8 cellular contexts compared by ENCODE assay signal in genomic region chr12:132560831-132561783, GRCh38. TPM values are rescaled to one million over a fixed set of nuclear protein-coding genes. Genes with fewer than 3 reads are reported as not detected.
DNase-seq lines count a peak whose midpoint lies in the region; TF ChIP-seq lines count a peak whose summit lies in the region.

No MANE protein-coding gene starts in this region.

- intact Hi-C loops in ascending aorta (cut with DNase I) = no loop called here

- H3K4me1 ChIP-seq in ascending aorta = peaks cover 2 to 17% of the 10 kb centered on the region in 2 donors

- H3K27me3 ChIP-seq in ascending aorta = no peaks in the 10 kb centered on the region

- H3K4me3 ChIP-seq in ascending aorta (peak overlapping the region in 1 of 2 donors; percentile 78), iPS-11a (ENCODE audit: low read depth, low read length) (peak overlapping the region; percentile 79)

- TF ChIP-seq CTCF in GM12874 (IDR thresholded peaks at IDR 0.05; ENCODE audit: insufficient read depth, low read depth, low read length) = peak; percentile 89
- TF ChIP-seq CTCF in ascending aorta (IDR thresholded peaks at IDR 0.05) = peak; percentile 30 to 52 (median 41)

- H3K36me3 ChIP-seq in ascending aorta = no peaks in the 10 kb centered on the region

- H3K27ac ChIP-seq in ascending aorta = no peak overlapping the region

- no peaks in the 10 kb centered on the region for H3K9me3 ChIP-seq in ascending aorta

- DNase-seq in NCI-H1436 treated with DMSO at 0.1 percent for 48 hours (lab: John Stamatoyannopoulos, UW) (peak; percentile 9), T-helper 1 cell (peak; percentile 36 to 65 (median 56)), ascending aorta (ENCODE audit: low spot score in 2 of 2) (no peak), OCI-M2 (lab: John Stamatoyannopoulos, UW; ENCODE audit: unreplicated experiment) (no peak), cerebellar nuclear complex (lab: John Stamatoyannopoulos, UW) (no peak)
- DNase-seq in stimulated activated CD4-positive, alpha-beta T cell treated with anti-CD3 and anti-CD28 coated beads, Interleukin-12 subunit alpha, Interleukin-12 subunit beta, amount 100 ng/mL, for 48 hours (ENCODE audit: low read depth in 2 of 3, low spot score in 1 of 3) = peak; percentile 53 to 78 (median 69)

RNA-seq across cellular contexts. Expression of gene LRCOL1, which starts 49.3 kb away (rescaled TPM):
- total RNA-seq in ascending aorta = not detected

RNA-seq across cellular contexts. Expression of gene P2RX2, which starts 57.5 kb away (rescaled TPM):
- total RNA-seq in ascending aorta = not detected

Comparison
In these comparisons a context has a peak if more than half of its experiments do, and no peak if none do; other contexts are left out.
1. DNase-seq: peak in NCI-H1436 treated with DMSO at 0.1 percent for 48 hours (single experiment), T-helper 1 cell (5 of 5) and stimulated activated CD4-positive, alpha-beta T cell treated with anti-CD3 and anti-CD28 coated beads, Interleukin-12 subunit alpha, Interleukin-12 subunit beta, amount 100 ng/mL, for 48 hours (3 of 3); none in ascending aorta (0 of 2), OCI-M2 (single experiment) and cerebellar nuclear complex (0 of 2).